ENCODE assay signal across 17 cellular contexts in genomic region chr2:45745231-45745630, GRCh38.
DNase-seq lines count a peak whose midpoint lies in the region; ATAC-seq and TF ChIP-seq lines count a peak whose summit lies in the region.
"Had no signal": no experiment of that assay in that cellular context is flagged by ENCODE, and none has a peak within 500 bp of the region (broad histone marks: within the 10 kb centered on the region; RNA-seq: fewer than 3 reads in every experiment).

No MANE protein-coding gene starts in this region.

- H4K20me1 ChIP-seq in osteoblast (ENCODE audit: insufficient read depth, low read length): peaks cover 19% of the 10 kb centered on the region

- H3K27ac Mint-ChIP-seq in MCF 10A (ENCODE audit: low read depth, unreplicated experiment) (no peak overlapping the region), type B pancreatic cell (peak overlapping the region; percentile 12)
- H3K27ac Mint-ChIP-seq: CD4-positive, alpha-beta T cell had no signal

- TF ChIP-seq CTCF in breast epithelium (IDR thresholded peaks at IDR 0.05) (no peak), MCF 10A (IDR thresholded peaks at IDR 0.05; ENCODE audit: unreplicated experiment) (no peak), osteoblast (IDR thresholded peaks at IDR 0.05; ENCODE audit: extremely low read depth, low read depth, low read length) (no peak), type B pancreatic cell (conservative IDR thresholded peaks at IDR 0.05) (no peak)

- H3K4me1 ChIP-seq in breast epithelium: no peaks in the 10 kb centered on the region
- peaks cover 10% of the 10 kb centered on the region for H3K4me1 ChIP-seq in osteoblast (ENCODE audit: insufficient read depth, low read length)
- peaks cover 10% of the 10 kb centered on the region for H3K4me1 ChIP-seq in right cardiac atrium (ENCODE audit: control insufficient read depth, insufficient read depth, low read length)
- H3K4me1 ChIP-seq: A549 had no signal

- H3K9me3 ChIP-seq in breast epithelium (no peaks in the 10 kb centered on the region), osteoblast (ENCODE audit: low read depth, low read length) (no peaks in the 10 kb centered on the region), right cardiac atrium (ENCODE audit: control insufficient read depth, low read length) (no peaks in the 10 kb centered on the region)

- DNase-seq in breast epithelium (ENCODE audit: low spot score in 2 of 2) (no peak), MCF 10A (ENCODE audit: unreplicated experiment) (no peak), osteoblast (ENCODE audit: insufficient read length, low spot score, missing footprints) (peak; percentile 39), type B pancreatic cell (ENCODE audit: extremely low spot score, unreplicated experiment) (no peak), right cardiac atrium (no peak)
- no peak for DNase-seq in activated T-cell treated with anti-CD3 and anti-CD28 coated beads, Interleukin-2, amount 50 U/mL, for 4 hours
- DNase-seq: CD4-positive, alpha-beta T cell; GOT3; KBM-7; NCI-H1048; NCI-H345; NCI-H748 treated with DMSO at 0.1 percent for 48 hours; Right ventricle myocardium superior had no signal

- BruUV-seq in MCF 10A (replicated peaks; lab: Mats Ljungman, UMichigan): no TSS peak

- intact Hi-C loops in breast epithelium (cut with DNase I; ENCODE audit: low total_unique reads): no loop called here
- intact Hi-C loops in MCF 10A (cut with micrococcal nuclease): no loop called here
- intact Hi-C loops in right cardiac atrium (cut with DNase I): no loop called here

- H3K79me2 ChIP-seq in osteoblast (ENCODE audit: insufficient read depth, low read length): no peaks in the 10 kb centered on the region

- H3K27ac ChIP-seq in breast epithelium (peak overlapping the region; percentile 46 to 59), osteoblast (ENCODE audit: low read depth, low read length) (no peak overlapping the region), right cardiac atrium (ENCODE audit: low read length) (no peak overlapping the region)
- H3K27ac ChIP-seq: A549 had no signal

- H3K4me3 ChIP-seq in breast epithelium (no peak overlapping the region), osteoblast (ENCODE audit: insufficient read depth, low read length) (no peak overlapping the region), right cardiac atrium (ENCODE audit: low read length) (no peak overlapping the region)
- H3K4me3 ChIP-seq: A549 had no signal

- H3K27me3 Mint-ChIP-seq in MCF 10A (ENCODE audit: insufficient read depth, unreplicated experiment): no peaks in the 10 kb centered on the region
- H3K27me3 Mint-ChIP-seq in type B pancreatic cell: peaks cover 8% of the 10 kb centered on the region
- no peaks in the 10 kb centered on the region for H3K27me3 Mint-ChIP-seq in activated T-cell treated with anti-CD3 and anti-CD28 coated beads, Interleukin-2, amount 50 U/mL, for 4 hours (ENCODE audit: low read depth)
- H3K27me3 Mint-ChIP-seq: CD4-positive, alpha-beta T cell had no signal

- 79% methylated on average over 5 of the region's 5 CpGs for WGBS in right cardiac atrium

- no peak for TF ChIP-seq POLR2A in breast epithelium (IDR thresholded peaks at IDR 0.05)

- H3K36me3 Mint-ChIP-seq in MCF 10A (ENCODE audit: insufficient read depth, unreplicated experiment) (no peaks in the 10 kb centered on the region), type B pancreatic cell (peaks cover 11% of the 10 kb centered on the region)
- H3K36me3 Mint-ChIP-seq in activated T-cell treated with anti-CD3 and anti-CD28 coated beads, Interleukin-2, amount 50 U/mL, for 4 hours (ENCODE audit: insufficient read depth): peaks cover 13% of the 10 kb centered on the region

- H3K4me3 Mint-ChIP-seq in MCF 10A (ENCODE audit: unreplicated experiment) (no peak overlapping the region), type B pancreatic cell (peak overlapping the region; percentile 10)
- no peak overlapping the region for H3K4me3 Mint-ChIP-seq in activated T-cell treated with anti-CD3 and anti-CD28 coated beads, Interleukin-2, amount 50 U/mL, for 4 hours
- H3K4me3 Mint-ChIP-seq: CD4-positive, alpha-beta T cell had no signal

- H3K27me3 ChIP-seq in breast epithelium: no peaks in the 10 kb centered on the region
- H3K27me3 ChIP-seq in osteoblast (ENCODE audit: insufficient read depth, low read length): no peaks in the 10 kb centered on the region
- H3K27me3 ChIP-seq in right cardiac atrium (ENCODE audit: control insufficient read depth, insufficient read depth): no peaks in the 10 kb centered on the region

- ATAC-seq in esophagus mucosa (peak; percentile 42), GM18909 (IDR thresholded peaks at IDR 0.05; ENCODE audit: poor library complexity, unreplicated experiment) (no peak), right cardiac atrium (no peak)
- no peak for ATAC-seq in activated T-cell treated with anti-CD3 and anti-CD28 coated beads, Interleukin-2, amount 50 U/mL, for 4 hours
- ATAC-seq: Panc1 had no signal

- CTCF ChIA-PET in MCF 10A (lab: Yijun Ruan, JAX): no interaction called here

- no peaks in the 10 kb centered on the region for H3K36me3 ChIP-seq in breast epithelium
- H3K36me3 ChIP-seq in osteoblast (ENCODE audit: insufficient read depth, low read length): no peaks in the 10 kb centered on the region

- H3K9me3 Mint-ChIP-seq in MCF 10A (ENCODE audit: unreplicated experiment) (peaks cover 11% of the 10 kb centered on the region), type B pancreatic cell (peaks cover 11% of the 10 kb centered on the region)
- peaks cover 14% of the 10 kb centered on the region for H3K9me3 Mint-ChIP-seq in activated T-cell treated with anti-CD3 and anti-CD28 coated beads, Interleukin-2, amount 50 U/mL, for 4 hours

- H3K4me2 ChIP-seq in osteoblast (ENCODE audit: insufficient read depth, low read length): no peak overlapping the region
- H3K4me2 ChIP-seq: A549 had no signal

- H3K4me1 Mint-ChIP-seq in MCF 10A (ENCODE audit: insufficient read depth, unreplicated experiment) (no peaks in the 10 kb centered on the region), type B pancreatic cell (ENCODE audit: unreplicated experiment) (peaks cover 40% of the 10 kb centered on the region)
- H3K4me1 Mint-ChIP-seq in activated T-cell treated with anti-CD3 and anti-CD28 coated beads, Interleukin-2, amount 50 U/mL, for 4 hours (ENCODE audit: low read depth): peaks cover 3% of the 10 kb centered on the region

- H2AFZ ChIP-seq in osteoblast (ENCODE audit: low read length): no peak overlapping the region

- POLR2A ChIA-PET in MCF 10A (lab: Yijun Ruan, JAX): no interaction called here

Comparison
In these comparisons a context has a peak if more than half of its experiments do, and no peak if none do; other contexts are left out.
1. H3K27ac ChIP-seq: peak in breast epithelium (2 of 2); none in osteoblast (single experiment) and right cardiac atrium (single experiment).